In the genomic region with DNA sequence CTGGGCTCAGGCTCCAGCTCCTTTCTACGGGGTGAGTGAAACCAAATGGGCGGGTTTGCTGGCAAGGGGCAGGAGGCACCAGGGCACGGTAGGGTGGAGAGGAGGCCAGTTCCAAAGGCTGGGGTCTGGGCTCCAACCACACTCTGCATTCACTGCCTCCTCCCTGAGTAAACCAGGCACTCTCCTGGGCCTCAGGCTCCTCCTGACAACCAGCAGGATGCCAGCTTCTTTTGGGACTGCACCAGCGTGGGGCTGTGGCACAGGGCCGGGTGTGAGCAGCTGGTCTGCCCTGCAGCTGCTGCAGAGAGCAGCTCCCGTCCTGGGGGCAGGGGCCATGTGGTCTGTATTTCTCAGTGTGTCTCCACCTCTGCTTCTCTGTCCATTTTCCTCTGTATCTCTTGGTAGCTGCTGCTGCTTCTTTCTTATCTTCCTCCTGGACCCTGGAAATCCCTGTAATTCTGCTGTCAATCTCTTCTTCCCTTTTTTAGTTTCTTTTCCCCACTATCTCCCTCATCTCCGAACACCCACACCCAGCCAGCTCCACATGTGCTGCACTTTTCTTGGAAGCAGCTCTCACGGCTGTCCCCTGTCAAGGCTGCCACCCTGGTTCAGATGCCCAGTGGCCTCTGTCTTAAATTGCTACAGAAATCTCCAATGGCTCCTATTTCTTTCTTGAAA, we compare ENCODE assay signal across 2 cellular contexts.
TF ChIP-seq lines count a peak whose summit lies in the region.

No MANE protein-coding gene starts in this region.

TF ChIP-seq in H1, 55 proteins besides CTCF, POLR2A, EP300 and RAD21:
- TF ChIP-seq, protein P1, sequence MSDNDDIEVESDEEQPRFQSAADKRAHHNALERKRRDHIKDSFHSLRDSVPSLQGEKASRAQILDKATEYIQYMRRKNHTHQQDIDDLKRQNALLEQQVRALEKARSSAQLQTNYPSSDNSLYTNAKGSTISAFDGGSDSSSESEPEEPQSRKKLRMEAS (IDR thresholded peaks at IDR 0.05) = no peak
- no peak for TF ChIP-seq PHF8 (conservative IDR thresholded peaks at IDR 0.05; ENCODE audit: low read depth, low read length)
- no peak for TF ChIP-seq SAP30 (IDR thresholded peaks at IDR 0.05; ENCODE audit: insufficient read depth, insufficient replicate concordance, low read length)
- no peak for TF ChIP-seq TAF7 (optimal IDR thresholded peaks at IDR 0.05; ENCODE audit: borderline replicate concordance, low read depth, low read length)
- TF ChIP-seq POU5F1 (IDR thresholded peaks at IDR 0.05; ENCODE audit: low read depth, low read length) = no peak
- no peak for TF ChIP-seq TAF1 (IDR thresholded peaks at IDR 0.05; ENCODE audit: low read depth, low read length)
- no peak for TF ChIP-seq BCL11A (IDR thresholded peaks at IDR 0.05; ENCODE audit: low read depth in 2 of 2, low read length in 2 of 2)
- no peak for TF ChIP-seq FOSL1 (IDR thresholded peaks at IDR 0.05; ENCODE audit: insufficient read depth, low read depth, low read length)
- TF ChIP-seq KDM5A (IDR thresholded peaks at IDR 0.05; ENCODE audit: low read length) = no peak
- TF ChIP-seq, protein P2, sequence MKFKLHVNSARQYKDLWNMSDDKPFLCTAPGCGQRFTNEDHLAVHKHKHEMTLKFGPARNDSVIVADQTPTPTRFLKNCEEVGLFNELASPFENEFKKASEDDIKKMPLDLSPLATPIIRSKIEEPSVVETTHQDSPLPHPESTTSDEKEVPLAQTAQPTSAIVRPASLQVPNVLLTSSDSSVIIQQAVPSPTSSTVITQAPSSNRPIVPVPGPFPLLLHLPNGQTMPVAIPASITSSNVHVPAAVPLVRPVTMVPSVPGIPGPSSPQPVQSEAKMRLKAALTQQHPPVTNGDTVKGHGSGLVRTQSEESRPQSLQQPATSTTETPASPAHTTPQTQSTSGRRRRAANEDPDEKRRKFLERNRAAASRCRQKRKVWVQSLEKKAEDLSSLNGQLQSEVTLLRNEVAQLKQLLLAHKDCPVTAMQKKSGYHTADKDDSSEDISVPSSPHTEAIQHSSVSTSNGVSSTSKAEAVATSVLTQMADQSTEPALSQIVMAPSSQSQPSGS (IDR thresholded peaks at IDR 0.05; ENCODE audit: low read length) = no peak
- no peak for TF ChIP-seq HDAC6 (IDR thresholded peaks at IDR 0.05; ENCODE audit: low read depth, low read length)
- no peak for TF ChIP-seq RFX5 (IDR thresholded peaks at IDR 0.05; ENCODE audit: borderline replicate concordance, low read depth, low read length)

TF ChIP-seq in HepG2, 621 proteins besides CTCF, POLR2A, EP300 and RAD21:
- TF ChIP-seq, protein P3, sequence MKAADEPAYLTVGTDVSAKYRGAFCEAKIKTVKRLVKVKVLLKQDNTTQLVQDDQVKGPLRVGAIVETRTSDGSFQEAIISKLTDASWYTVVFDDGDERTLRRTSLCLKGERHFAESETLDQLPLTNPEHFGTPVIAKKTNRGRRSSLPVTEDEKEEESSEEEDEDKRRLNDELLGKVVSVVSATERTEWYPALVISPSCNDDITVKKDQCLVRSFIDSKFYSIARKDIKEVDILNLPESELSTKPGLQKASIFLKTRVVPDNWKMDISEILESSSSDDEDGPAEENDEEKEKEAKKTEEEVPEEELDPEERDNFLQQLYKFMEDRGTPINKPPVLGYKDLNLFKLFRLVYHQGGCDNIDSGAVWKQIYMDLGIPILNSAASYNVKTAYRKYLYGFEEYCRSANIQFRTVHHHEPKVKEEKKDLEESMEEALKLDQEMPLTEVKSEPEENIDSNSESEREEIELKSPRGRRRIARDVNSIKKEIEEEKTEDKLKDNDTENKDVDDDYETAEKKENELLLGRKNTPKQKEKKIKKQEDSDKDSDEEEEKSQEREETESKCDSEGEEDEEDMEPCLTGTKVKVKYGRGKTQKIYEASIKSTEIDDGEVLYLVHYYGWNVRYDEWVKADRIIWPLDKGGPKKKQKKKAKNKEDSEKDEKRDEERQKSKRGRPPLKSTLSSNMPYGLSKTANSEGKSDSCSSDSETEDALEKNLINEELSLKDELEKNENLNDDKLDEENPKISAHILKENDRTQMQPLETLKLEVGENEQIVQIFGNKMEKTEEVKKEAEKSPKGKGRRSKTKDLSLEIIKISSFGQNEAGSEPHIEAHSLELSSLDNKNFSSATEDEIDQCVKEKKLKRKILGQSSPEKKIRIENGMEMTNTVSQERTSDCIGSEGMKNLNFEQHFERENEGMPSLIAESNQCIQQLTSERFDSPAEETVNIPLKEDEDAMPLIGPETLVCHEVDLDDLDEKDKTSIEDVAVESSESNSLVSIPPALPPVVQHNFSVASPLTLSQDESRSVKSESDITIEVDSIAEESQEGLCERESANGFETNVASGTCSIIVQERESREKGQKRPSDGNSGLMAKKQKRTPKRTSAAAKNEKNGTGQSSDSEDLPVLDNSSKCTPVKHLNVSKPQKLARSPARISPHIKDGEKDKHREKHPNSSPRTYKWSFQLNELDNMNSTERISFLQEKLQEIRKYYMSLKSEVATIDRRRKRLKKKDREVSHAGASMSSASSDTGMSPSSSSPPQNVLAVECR (CRISPR knock-in tag; IDR thresholded peaks at IDR 0.05; ENCODE audit: borderline replicate concordance) = no peak
- TF ChIP-seq, protein P4, sequence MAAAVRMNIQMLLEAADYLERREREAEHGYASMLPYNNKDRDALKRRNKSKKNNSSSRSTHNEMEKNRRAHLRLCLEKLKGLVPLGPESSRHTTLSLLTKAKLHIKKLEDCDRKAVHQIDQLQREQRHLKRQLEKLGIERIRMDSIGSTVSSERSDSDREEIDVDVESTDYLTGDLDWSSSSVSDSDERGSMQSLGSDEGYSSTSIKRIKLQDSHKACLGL (CRISPR knock-in tag; IDR thresholded peaks at IDR 0.05) = no peak
- no peak for TF ChIP-seq JUN (CRISPR knock-in tag; IDR thresholded peaks at IDR 0.05)
- TF ChIP-seq HNRNPL (IDR thresholded peaks at IDR 0.05; ENCODE audit: low read depth, low read length) = no peak
- TF ChIP-seq, protein P5, sequence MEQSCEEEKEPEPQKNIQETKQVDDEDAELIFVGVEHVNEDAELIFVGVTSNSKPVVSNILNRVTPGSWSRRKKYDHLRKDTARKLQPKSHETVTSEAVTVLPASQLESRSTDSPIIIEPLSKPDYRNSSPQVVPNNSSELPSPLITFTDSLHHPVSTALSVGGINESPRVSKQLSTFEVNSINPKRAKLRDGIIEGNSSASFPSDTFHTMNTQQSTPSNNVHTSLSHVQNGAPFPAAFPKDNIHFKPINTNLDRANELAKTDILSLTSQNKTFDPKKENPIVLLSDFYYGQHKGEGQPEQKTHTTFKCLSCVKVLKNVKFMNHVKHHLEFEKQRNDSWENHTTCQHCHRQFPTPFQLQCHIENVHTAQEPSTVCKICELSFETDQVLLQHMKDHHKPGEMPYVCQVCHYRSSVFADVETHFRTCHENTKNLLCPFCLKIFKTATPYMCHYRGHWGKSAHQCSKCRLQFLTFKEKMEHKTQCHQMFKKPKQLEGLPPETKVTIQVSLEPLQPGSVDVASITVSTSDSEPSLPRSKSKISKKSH (CRISPR knock-in tag; IDR thresholded peaks at IDR 0.05; ENCODE audit: borderline replicate concordance) = no peak
- TF ChIP-seq, protein P6, sequence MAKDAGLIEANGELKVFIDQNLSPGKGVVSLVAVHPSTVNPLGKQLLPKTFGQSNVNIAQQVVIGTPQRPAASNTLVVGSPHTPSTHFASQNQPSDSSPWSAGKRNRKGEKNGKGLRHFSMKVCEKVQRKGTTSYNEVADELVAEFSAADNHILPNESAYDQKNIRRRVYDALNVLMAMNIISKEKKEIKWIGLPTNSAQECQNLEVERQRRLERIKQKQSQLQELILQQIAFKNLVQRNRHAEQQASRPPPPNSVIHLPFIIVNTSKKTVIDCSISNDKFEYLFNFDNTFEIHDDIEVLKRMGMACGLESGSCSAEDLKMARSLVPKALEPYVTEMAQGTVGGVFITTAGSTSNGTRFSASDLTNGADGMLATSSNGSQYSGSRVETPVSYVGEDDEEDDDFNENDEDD (CRISPR knock-in tag; IDR thresholded peaks at IDR 0.05; ENCODE audit: borderline replicate concordance) = no peak
